Comparison of ENCODE assay signal across 21 cellular contexts in genomic region chr14:36394593-36394992, GRCh38.
"Had no signal": no experiment of that assay in that cellular context is flagged by ENCODE, and none has a peak within 500 bp of the region (broad histone marks: within the 10 kb centered on the region; RNA-seq: fewer than 3 reads in every experiment).

No MANE protein-coding gene starts in this region.

- DNase-seq: activated CD4-positive, alpha-beta T cell treated with anti-CD3 and anti-CD28 coated beads for 48 hours; activated CD4-positive, alpha-beta T cell treated with anti-CD3 and anti-CD28 coated beads, Interleukin-2, amount 50 U/mL, for 4 hours; activated CD4-positive, CD25-positive, alpha-beta regulatory T cell treated with anti-CD3 and anti-CD28 coated beads, Interleukin-2, amount 50 U/mL, for 72 hours; activated CD8-positive, alpha-beta memory T cell treated with anti-CD3 and anti-CD28 coated beads, Interleukin-2, amount 50 U/mL, for 48 hours; activated CD8-positive, alpha-beta T cell treated with anti-CD3 and anti-CD28 coated beads, Interleukin-2, amount 10 ng/mL, durations not matched to agents 7 days and 5 days; activated T-cell treated with anti-CD3 and anti-CD28 coated beads, Interleukin-2, amount 50 U/mL, for 1 hour; aorta; Kasumi-1; KBM-7; NCI-H1930; NCI-H2107; NCI-H2171 treated with DMSO at 0.1 percent for 48 hours; NCI-H510A treated with DMSO at 0.1 percent for 48 hours; NCI-H82; Peyer's patch; SHP77 treated with DMSO at 0.1 percent for 48 hours; T-helper 17 cell; T-helper 9 cell had no signal

- H3K4me3 Mint-ChIP-seq: activated CD8-positive, alpha-beta T cell treated with anti-CD3 and anti-CD28 coated beads, Interleukin-2, amount 10 ng/mL, durations not matched to agents 7 days and 5 days; activated naive CD4-positive, alpha-beta T cell treated with anti-CD3 and anti-CD28 coated beads, Interleukin-2, amount 50 U/mL, for 24 hours; central memory CD8-positive, alpha-beta T cell; T-helper 17 cell; WTC11 had no signal

- H3K27ac Mint-ChIP-seq: activated CD8-positive, alpha-beta T cell treated with anti-CD3 and anti-CD28 coated beads, Interleukin-2, amount 10 ng/mL, durations not matched to agents 7 days and 5 days; activated naive CD4-positive, alpha-beta T cell treated with anti-CD3 and anti-CD28 coated beads, Interleukin-2, amount 50 U/mL, for 24 hours; T-helper 17 cell; WTC11 had no signal

- ATAC-seq: activated CD8-positive, alpha-beta T cell treated with anti-CD3 and anti-CD28 coated beads, Interleukin-2, amount 10 ng/mL, durations not matched to agents 7 days and 5 days; T-helper 17 cell; WTC11 had no signal

- H3K9me3 Mint-ChIP-seq: activated naive CD4-positive, alpha-beta T cell treated with anti-CD3 and anti-CD28 coated beads, Interleukin-2, amount 50 U/mL, for 24 hours; central memory CD8-positive, alpha-beta T cell had no signal

- H3K4me1 Mint-ChIP-seq: activated naive CD4-positive, alpha-beta T cell treated with anti-CD3 and anti-CD28 coated beads, Interleukin-2, amount 50 U/mL, for 24 hours; central memory CD8-positive, alpha-beta T cell; T-helper 17 cell; WTC11 had no signal

- H3K36me3 Mint-ChIP-seq: activated naive CD4-positive, alpha-beta T cell treated with anti-CD3 and anti-CD28 coated beads, Interleukin-2, amount 50 U/mL, for 24 hours; WTC11 had no signal
